In genomic region chr5:56155992-56156584, GRCh38 we compare ENCODE assay signal across 10 cellular contexts.
A peak's percentile ranks its signal among the peaks of the same experiment; 100 is the strongest.
DNase-seq lines count a peak whose midpoint lies in the region; ATAC-seq, FAIRE-seq and TF ChIP-seq lines count a peak whose summit lies in the region.
"Had no signal": no experiment of that assay in that cellular context is flagged by ENCODE, and none has a peak within 500 bp of the region (broad histone marks: within the 10 kb centered on the region; RNA-seq: fewer than 3 reads in every experiment).

No MANE protein-coding gene starts in this region.

- H3K27ac Mint-ChIP-seq in activated naive CD8-positive, alpha-beta T cell, result peak overlapping the region; percentile 83

- intact Hi-C loops in pancreas (cut with DNase I), result no loop called here

- no peak overlapping the region for H3K27ac ChIP-seq in pancreas

- peaks cover 0 to 18% (median 17%) of the 10 kb centered on the region in 3 donors for H3K4me1 ChIP-seq in pancreas

- no peak for FAIRE-seq in pancreas (lab: Jason Lieb, UNC)

- H3K36me3 Mint-ChIP-seq in activated naive CD8-positive, alpha-beta T cell, result no peaks in the 10 kb centered on the region

- H3K9me3 Mint-ChIP-seq in activated naive CD8-positive, alpha-beta T cell (ENCODE audit: low read depth), result no peaks in the 10 kb centered on the region

- peak; percentile 6 for ATAC-seq in GM19043 (IDR thresholded peaks at IDR 0.05; ENCODE audit: low read depth, unreplicated experiment)
- ATAC-seq in HG03097 (IDR thresholded peaks at IDR 0.05; ENCODE audit: low FRiP score, unreplicated experiment), result peak; percentile 19
- ATAC-seq in pancreas, result peak in 3 of 4 donors; percentile 14 to 74 (median 73)

- H3K27me3 ChIP-seq in pancreas, result no peaks in the 10 kb centered on the region

- H3K4me3 ChIP-seq in pancreas, result no peak overlapping the region

- DNase-seq in pancreas, result peak in 1 of 6 donors; percentile 34
- no peak for DNase-seq in glomerular visceral epithelial cell (ENCODE audit: extremely low spot score)
- DNase-seq in ureter (ENCODE audit: low spot score), result no peak
- DNase-seq in stimulated activated naive CD4-positive, alpha-beta T cell treated with Interleukin-2 at 50 U/mL for 16 hours (lab: John Stamatoyannopoulos, UW), result no peak
- DNase-seq in LoVo (ENCODE audit: low spot score), result no peak
- DNase-seq: activated gamma-delta T cell, glutamatergic neuron had no signal

- 85 to 92% methylated on average over 4 of the region's 4 CpGs for WGBS in pancreas, 2 donors

- peaks cover 60% of the 10 kb centered on the region for H3K4me1 Mint-ChIP-seq in activated naive CD8-positive, alpha-beta T cell (ENCODE audit: low read depth)

- no peak for TF ChIP-seq CTCF in pancreas (IDR thresholded peaks at IDR 0.05)

- no peaks in the 10 kb centered on the region for H3K9me3 ChIP-seq in pancreas

- no peaks in the 10 kb centered on the region for H3K27me3 Mint-ChIP-seq in activated naive CD8-positive, alpha-beta T cell

- peak overlapping the region; percentile 62 for H3K4me3 Mint-ChIP-seq in activated naive CD8-positive, alpha-beta T cell

- no peaks in the 10 kb centered on the region for H3K36me3 ChIP-seq in pancreas

Comparison
In these comparisons a context has a peak if more than half of its experiments do, and no peak if none do; other contexts are left out.
1. ATAC-seq: peak in every context shown above with its lines; median percentile 73 in pancreas; 19 in HG03097; 6 in GM19043.